In genomic region chr7:45852984-45853383, GRCh38 we compare ENCODE assay signal across 4 cellular contexts. TPM values are rescaled to one million over a fixed set of nuclear protein-coding genes. Genes with fewer than 3 reads are reported as not detected.
"Had no signal": no experiment of that assay in that cellular context is flagged by ENCODE, and none has a peak within 500 bp of the region (broad histone marks: within the 10 kb centered on the region; RNA-seq: fewer than 3 reads in every experiment).

No MANE protein-coding gene starts in this region.

RNA-seq across cellular contexts. Expression of gene CCDC201, which starts 19.9 kb away (rescaled TPM):
- total RNA-seq: NCI-H460, PC-9, Right ventricle myocardium superior, SJSA1 had no signal

RNA-seq across cellular contexts. Expression of gene IGFBP1, which starts 35.3 kb away (rescaled TPM):
- total RNA-seq: Right ventricle myocardium superior, SJSA1 had no signal
